19 cellular contexts compared by ENCODE assay signal in genomic region chr17:64252831-64253230, GRCh38.
"Had no signal": no experiment of that assay in that cellular context is flagged by ENCODE, and none has a peak within 500 bp of the region (broad histone marks: within the 10 kb centered on the region; RNA-seq: fewer than 3 reads in every experiment).

No MANE protein-coding gene starts in this region.

- DNase-seq: activated CD4-positive, CD25-positive, alpha-beta regulatory T cell treated with anti-CD3 and anti-CD28 coated beads, Interleukin-2, amount 50 U/mL, for 72 hours; activated naive CD4-positive, alpha-beta T cell treated with Interleukin-2 at 50 U/mL for 16 hours; left ventricle myocardium superior; occipital lobe; right cardiac atrium; small intestine; stimulated activated CD4-positive, alpha-beta T cell treated with anti-CD3 and anti-CD28 coated beads, Interleukin-4, amount 100 ng/mL, for 4 hours; stimulated activated CD8-positive, alpha-beta memory T cell treated with anti-CD3 and anti-CD28 coated beads, Interleukin-4, amount 100 ng/mL, for 48 hours; stimulated activated naive CD4-positive, alpha-beta T cell treated with Interleukin-2 at 50 U/mL for 16 hours; substantia nigra; T-cell; T-helper 9 cell had no signal

- H3K4me2 ChIP-seq: hepatocyte had no signal

- H3K4me3 ChIP-seq: ascending aorta, cardiac muscle cell, hepatocyte, prostate gland had no signal

- H3K27ac ChIP-seq: ascending aorta, cardiac muscle cell, hepatocyte, prostate gland had no signal

- H3K9me3 ChIP-seq: ascending aorta, prostate gland had no signal

- H3K4me1 ChIP-seq: prostate gland had no signal

- H3K36me3 ChIP-seq: ascending aorta, cardiac muscle cell, prostate gland had no signal

- ATAC-seq: activated T-helper 17 cell treated with anti-CD3 and anti-CD28 coated beads, Interleukin-2, amount 50 U/mL, for 72 hours; esophagus mucosa; left ventricle myocardium superior; right cardiac atrium; T-cell had no signal

- H3K27me3 ChIP-seq: ascending aorta, cardiac muscle cell, hepatocyte had no signal

- H2AFZ ChIP-seq: hepatocyte had no signal

- FAIRE-seq: endometrium, small intestine had no signal
